Comparison of ENCODE assay signal across 19 cellular contexts in the genomic region with DNA sequence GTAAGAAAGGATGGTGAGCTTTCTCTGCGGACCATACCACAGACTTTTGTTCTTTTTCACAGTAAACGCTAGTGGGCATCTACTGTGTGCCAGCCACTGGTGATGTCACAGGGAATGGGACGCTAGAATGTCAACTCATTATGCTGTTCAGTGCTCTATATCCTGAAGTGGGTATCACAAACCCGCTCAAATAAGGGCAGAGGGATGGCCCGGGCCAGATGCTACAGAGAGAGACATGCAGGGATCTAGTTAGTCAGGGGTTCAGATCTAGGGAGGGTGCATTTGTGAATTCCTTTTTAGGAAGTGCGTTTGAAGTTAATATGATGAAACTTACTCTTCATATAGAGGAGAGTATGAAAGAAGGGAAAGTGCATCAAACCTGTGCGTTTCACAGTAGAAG. TPM values are rescaled to one million over a fixed set of nuclear protein-coding genes. Genes with fewer than 3 reads are reported as not detected.
"Had no signal": no experiment of that assay in that cellular context is flagged by ENCODE, and none has a peak within 500 bp of the region (broad histone marks: within the 10 kb centered on the region; RNA-seq: fewer than 3 reads in every experiment).

No MANE protein-coding gene starts in this region.

RNA-seq across cellular contexts. Expression of a gene that starts 6.9 kb away (rescaled TPM):
- total RNA-seq: myocyte; naive thymus-derived CD8-positive, alpha-beta T cell; occipital lobe; osteoblast; pancreas; progenitor cell of endocrine pancreas; psoas muscle; renal cortical epithelial cell; sciatic nerve; smooth muscle cell; spleen; subcutaneous adipose tissue; temporal lobe; thoracic aorta; thyroid gland; tibial nerve; ureter; vagina had no signal
- polyA plus RNA-seq: naive thymus-derived CD8-positive, alpha-beta T cell; neural cell; pancreas; psoas muscle; smooth muscle cell; spleen had no signal

RNA-seq across cellular contexts. Expression of a gene that starts 21.2 kb away (rescaled TPM):
- total RNA-seq: myocyte; naive thymus-derived CD8-positive, alpha-beta T cell; occipital lobe; osteoblast; pancreas; progenitor cell of endocrine pancreas; psoas muscle; renal cortical epithelial cell; sciatic nerve; smooth muscle cell; spleen; subcutaneous adipose tissue; temporal lobe; thoracic aorta; thyroid gland; tibial nerve; ureter; vagina had no signal
- polyA plus RNA-seq: naive thymus-derived CD8-positive, alpha-beta T cell; neural cell; pancreas; psoas muscle; smooth muscle cell; spleen had no signal

RNA-seq across cellular contexts. Expression of a gene that starts 37.8 kb away (rescaled TPM):
- total RNA-seq: myocyte; naive thymus-derived CD8-positive, alpha-beta T cell; occipital lobe; pancreas; progenitor cell of endocrine pancreas; psoas muscle; renal cortical epithelial cell; sciatic nerve; smooth muscle cell; spleen; subcutaneous adipose tissue; temporal lobe; thoracic aorta; thyroid gland; tibial nerve; ureter; vagina had no signal
- polyA plus RNA-seq: naive thymus-derived CD8-positive, alpha-beta T cell; neural cell; pancreas; psoas muscle; smooth muscle cell; spleen had no signal

RNA-seq across cellular contexts. Expression of a gene that starts 45.9 kb away (rescaled TPM):
- total RNA-seq: myocyte; naive thymus-derived CD8-positive, alpha-beta T cell; occipital lobe; osteoblast; pancreas; progenitor cell of endocrine pancreas; psoas muscle; renal cortical epithelial cell; sciatic nerve; smooth muscle cell; spleen; subcutaneous adipose tissue; temporal lobe; thoracic aorta; thyroid gland; tibial nerve; ureter; vagina had no signal
- polyA plus RNA-seq: naive thymus-derived CD8-positive, alpha-beta T cell; neural cell; pancreas; psoas muscle; smooth muscle cell; spleen had no signal

RNA-seq across cellular contexts. Expression of a gene that starts 56.2 kb away (rescaled TPM):
- total RNA-seq: myocyte; naive thymus-derived CD8-positive, alpha-beta T cell; occipital lobe; osteoblast; pancreas; progenitor cell of endocrine pancreas; psoas muscle; renal cortical epithelial cell; sciatic nerve; smooth muscle cell; spleen; subcutaneous adipose tissue; temporal lobe; thoracic aorta; thyroid gland; tibial nerve; ureter; vagina had no signal
- polyA plus RNA-seq: naive thymus-derived CD8-positive, alpha-beta T cell; neural cell; psoas muscle; smooth muscle cell; spleen had no signal
